ENCODE assay signal across 17 cellular contexts in the genomic region with DNA sequence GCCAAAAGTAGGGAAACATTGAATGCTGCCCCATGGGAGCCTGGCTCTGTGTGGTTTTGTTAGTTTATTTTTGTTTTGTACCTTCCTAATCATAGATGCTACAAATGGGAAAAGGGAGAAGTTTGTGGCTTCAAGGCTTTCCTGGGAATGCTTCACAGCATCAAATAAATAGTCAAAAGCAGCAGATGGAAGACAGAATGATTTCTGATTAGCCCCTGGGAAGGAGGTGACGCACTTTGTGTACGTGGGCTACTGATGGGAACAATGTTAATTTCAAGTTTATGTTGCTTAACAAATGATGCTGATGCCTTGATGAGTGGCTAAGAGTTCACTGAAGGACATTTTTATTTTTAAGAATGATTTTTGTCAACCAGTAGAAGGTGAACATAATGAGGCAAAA.
DNase-seq lines count a peak whose midpoint lies in the region; ATAC-seq and TF ChIP-seq lines count a peak whose summit lies in the region.
"Had no signal": no experiment of that assay in that cellular context is flagged by ENCODE, and none has a peak within 500 bp of the region (broad histone marks: within the 10 kb centered on the region; RNA-seq: fewer than 3 reads in every experiment).

No MANE protein-coding gene starts in this region.

- peaks cover 12% of the 10 kb centered on the region for H3K4me1 ChIP-seq in HUES64 (ENCODE audit: insufficient read depth, low read length)
- H3K4me1 ChIP-seq in ascending aorta: peaks cover 0 to 3% of the 10 kb centered on the region in 2 donors
- H3K4me1 ChIP-seq in hepatocyte (ENCODE audit: insufficient read depth): peaks cover 5% of the 10 kb centered on the region
- H3K4me1 ChIP-seq in stomach: peaks cover 0 to 7% (median 2%) of the 10 kb centered on the region in 4 donors
- H3K4me1 ChIP-seq: colonic mucosa, gastrocnemius medialis had no signal

- H3K9me3 ChIP-seq in HUES64 (ENCODE audit: insufficient read depth, low read depth, low read length) (peaks cover 5% of the 10 kb centered on the region; the same call in 1 of the 2 replicates), ascending aorta (no peaks in the 10 kb centered on the region), hepatocyte (ENCODE audit: low read depth) (no peaks in the 10 kb centered on the region), stomach (no peaks in the 10 kb centered on the region)
- H3K9me3 ChIP-seq: colonic mucosa, gastrocnemius medialis, MG63, neutrophil, upper lobe of left lung had no signal

- TF ChIP-seq CTCF in ascending aorta (IDR thresholded peaks at IDR 0.05) (no peak), hepatocyte (IDR thresholded peaks at IDR 0.05; ENCODE audit: poor library complexity) (no peak), stomach (IDR thresholded peaks at IDR 0.05) (no peak)

- intact Hi-C loops in ascending aorta (cut with DNase I) (no loop called here), stomach (cut with DNase I; ENCODE audit: low total_unique reads) (no loop called here)

- no peaks in the 10 kb centered on the region for H3K9me2 ChIP-seq in hepatocyte (replicated peaks; ENCODE audit: insufficient read depth)

- H2AFZ ChIP-seq in hepatocyte: peak overlapping the region; percentile 17

- no peak for ATAC-seq in GM18498 (IDR thresholded peaks at IDR 0.05; ENCODE audit: unreplicated experiment)
- no peak for ATAC-seq in HG03520 (IDR thresholded peaks at IDR 0.05; ENCODE audit: unreplicated experiment)
- no peak for ATAC-seq in HG03097 (IDR thresholded peaks at IDR 0.05; ENCODE audit: low FRiP score, unreplicated experiment)
- ATAC-seq in HG03460 (IDR thresholded peaks at IDR 0.05; ENCODE audit: unreplicated experiment): no peak
- ATAC-seq: activated CD8-positive, alpha-beta T cell treated with anti-CD3 and anti-CD28 coated beads, Interleukin-2, amount 10 ng/mL, durations not matched to agents 7 days and 5 days had no signal

- H3K27ac ChIP-seq in HUES64 (ENCODE audit: low read depth, low read length): peak overlapping the region; percentile 55
- peak overlapping the region; percentile 51 to 53 for H3K27ac ChIP-seq in ascending aorta
- H3K27ac ChIP-seq in hepatocyte: peak overlapping the region; percentile 84
- peak overlapping the region in 3 of 5 donors; percentile 32 to 56 (median 55) for H3K27ac ChIP-seq in stomach
- H3K27ac ChIP-seq: colonic mucosa, gastrocnemius medialis, neutrophil, upper lobe of left lung had no signal

- DNase-seq in ascending aorta (ENCODE audit: low spot score in 2 of 2) (no peak), hepatocyte (ENCODE audit: low spot score) (no peak), stomach (no peak)
- DNase-seq: activated CD8-positive, alpha-beta T cell treated with anti-CD3 and anti-CD28 coated beads, Interleukin-2, amount 10 ng/mL, durations not matched to agents 7 days and 5 days; activated naive CD4-positive, alpha-beta T cell treated with Interleukin-2 at 50 U/mL for 16 hours; gastrocnemius medialis; stimulated activated CD4-positive, alpha-beta T cell treated with anti-CD3 and anti-CD28 coated beads, Interleukin-15, amount 100 ng/mL, for 24 hours; T-helper 9 cell had no signal

- H3K9ac ChIP-seq in HUES64 (ENCODE audit: low read depth, low read length): peak overlapping the region; percentile 7; the same call in 1 of the 2 replicates

- TF ChIP-seq EP300 in stomach (IDR thresholded peaks at IDR 0.05): no peak

- no peaks in the 10 kb centered on the region for H4K20me1 ChIP-seq in hepatocyte (ENCODE audit: insufficient read depth, poor library complexity, severe bottlenecking)

- H3K79me2 ChIP-seq in hepatocyte: no peaks in the 10 kb centered on the region

- H3K4me2 ChIP-seq in hepatocyte: peak overlapping the region; percentile 21

- H3K27me3 ChIP-seq in HUES64 (ENCODE audit: insufficient read depth, low read length) (no peaks in the 10 kb centered on the region), ascending aorta (no peaks in the 10 kb centered on the region), hepatocyte (no peaks in the 10 kb centered on the region), stomach (no peaks in the 10 kb centered on the region)
- H3K27me3 ChIP-seq: colonic mucosa, gastrocnemius medialis, MG63, neutrophil, upper lobe of left lung had no signal

- H3K36me3 ChIP-seq in HUES64 (ENCODE audit: insufficient read depth, low read length) (no peaks in the 10 kb centered on the region), ascending aorta (no peaks in the 10 kb centered on the region), hepatocyte (replicated peaks; ENCODE audit: insufficient read depth, low read depth) (no peaks in the 10 kb centered on the region), stomach (no peaks in the 10 kb centered on the region)
- H3K36me3 ChIP-seq: colonic mucosa, gastrocnemius medialis, MG63, neutrophil, upper lobe of left lung had no signal

- TF ChIP-seq POLR2A in stomach (IDR thresholded peaks at IDR 0.05): no peak

- 94% methylated on average over 2 of the region's 2 CpGs for WGBS in HUES64
- WGBS in hepatocyte (ENCODE audit: low lambda C conversion rate, missing lambda C conversion rate): 79% methylated on average over 2 of the region's 2 CpGs
- 79 to 95% (median 91%) methylated on average over 2 of the region's 2 CpGs for WGBS in stomach, 5 donors

- H3K4me3 ChIP-seq in HUES64 (ENCODE audit: low read length) (no peak overlapping the region), ascending aorta (no peak overlapping the region), hepatocyte (no peak overlapping the region), stomach (no peak overlapping the region)
- H3K4me3 ChIP-seq: colonic mucosa, gastrocnemius medialis, MG63, upper lobe of left lung had no signal
